ENCODE assay signal across 18 cellular contexts in genomic region chr3:172939651-172940293, GRCh38.
DNase-seq lines count a peak whose midpoint lies in the region; TF ChIP-seq lines count a peak whose summit lies in the region.
"Had no signal": no experiment of that assay in that cellular context is flagged by ENCODE, and none has a peak within 500 bp of the region (broad histone marks: within the 10 kb centered on the region; RNA-seq: fewer than 3 reads in every experiment).

No MANE protein-coding gene starts in this region.

- no peaks in the 10 kb centered on the region for H3K36me3 ChIP-seq in brain microvascular endothelial cell (replicated peaks)
- H3K36me3 ChIP-seq: lower lobe of right lung had no signal

- BruUV-seq in Calu3 (replicated peaks; lab: Mats Ljungman, UMichigan): no TSS peak

- CTCF ChIA-PET in Calu3 (lab: Charles Lee): interaction anchor here (1.4 kb wide), 1 partner anchor 103 kb away, joined by 3 read pairs; no protein-coding TSS in a partner anchor

- no peaks in the 10 kb centered on the region for H3K9me3 Mint-ChIP-seq in Calu3 (ENCODE audit: low read depth, unreplicated experiment)
- H3K9me3 Mint-ChIP-seq: activated naive CD4-positive, alpha-beta T cell treated with anti-CD3 and anti-CD28 coated beads, Interleukin-2, amount 50 U/mL, for 72 hours; brain; CD8-positive, alpha-beta T cell had no signal

- H3K4me3 ChIP-seq in brain microvascular endothelial cell (ENCODE audit: low read depth, low read length): no peak overlapping the region
- H3K4me3 ChIP-seq: lower lobe of right lung had no signal

- no peaks in the 10 kb centered on the region for H3K27me3 ChIP-seq in brain microvascular endothelial cell (replicated peaks)

- H3K27ac ChIP-seq in brain microvascular endothelial cell: no peak overlapping the region
- H3K27ac ChIP-seq: lower lobe of right lung had no signal

- no peak overlapping the region for H3K4me3 Mint-ChIP-seq in Calu3 (ENCODE audit: low read depth, unreplicated experiment)
- H3K4me3 Mint-ChIP-seq: activated B cell treated with CpG ODN at 0.5 μM for 24 hours; activated CD8-positive, alpha-beta T cell treated with anti-CD3 and anti-CD28 coated beads, Interleukin-2, amount 10 ng/mL, durations not matched to agents 7 days and 5 days; brain; CD8-positive, alpha-beta T cell; naive thymus-derived CD4-positive, alpha-beta T cell had no signal

- in situ Hi-C loops in Caki2 (cut with HindIII; ENCODE audit: low pct_unique_long_range_greater_than_20kb, low sequenced_read_pairs) (no loop called here), brain microvascular endothelial cell (cut with HindIII; ENCODE audit: low pct_ligation_motif_present, low sequenced_read_pairs) (no loop called here)

- no peaks in the 10 kb centered on the region for H3K36me3 Mint-ChIP-seq in Calu3 (ENCODE audit: insufficient read depth, unreplicated experiment)
- H3K36me3 Mint-ChIP-seq: activated naive CD4-positive, alpha-beta T cell treated with anti-CD3 and anti-CD28 coated beads, Interleukin-2, amount 50 U/mL, for 72 hours; brain; CD8-positive, alpha-beta T cell; naive thymus-derived CD4-positive, alpha-beta T cell had no signal

- no peak for TF ChIP-seq CTCF in Calu3 (IDR thresholded peaks at IDR 0.05; ENCODE audit: unreplicated experiment)
- no peak for TF ChIP-seq CTCF in brain microvascular endothelial cell (IDR thresholded peaks at IDR 0.05; ENCODE audit: low read depth, low read length, missing control alignments)

- DNase-seq in Caki2 (ENCODE audit: low read depth) (peak; percentile 10), LHCN-M2 (ENCODE audit: low read depth) (peak; percentile 14), amniotic epithelial cell (ENCODE audit: low read depth) (peak; percentile 32), iris pigment epithelial cell (ENCODE audit: low read depth) (peak; percentile 18), Calu3 (no peak), brain microvascular endothelial cell (no peak), H4 (ENCODE audit: low spot score) (no peak)
- no peak for DNase-seq in stimulated activated CD8-positive, alpha-beta memory T cell treated with anti-CD3 and anti-CD28 coated beads, Interleukin-4, amount 100 ng/mL, for 48 hours
- DNase-seq: activated B cell treated with CpG ODN at 0.5 μM for 24 hours; activated CD8-positive, alpha-beta T cell treated with anti-CD3 and anti-CD28 coated beads, Interleukin-2, amount 10 ng/mL, durations not matched to agents 7 days and 5 days; activated T-cell treated with anti-CD3 and anti-CD28 coated beads, Interleukin-2, amount 50 U/mL, for 48 hours; CD8-positive, alpha-beta T cell; lower lobe of right lung; naive thymus-derived CD4-positive, alpha-beta T cell; small intestine; stimulated activated CD4-positive, alpha-beta T cell treated with anti-CD3 and anti-CD28 coated beads, Interleukin-4, amount 100 ng/mL, for 24 hours had no signal

- H3K27me3 Mint-ChIP-seq in Calu3 (ENCODE audit: unreplicated experiment): no peaks in the 10 kb centered on the region
- H3K27me3 Mint-ChIP-seq: activated B cell treated with CpG ODN at 0.5 μM for 24 hours; naive thymus-derived CD4-positive, alpha-beta T cell had no signal

- intact Hi-C loops in Calu3 (cut with micrococcal nuclease; ENCODE audit: unreplicated experiment): no loop called here

- H3K27ac Mint-ChIP-seq in Calu3 (ENCODE audit: unreplicated experiment): no peak overlapping the region
- H3K27ac Mint-ChIP-seq: activated B cell treated with CpG ODN at 0.5 μM for 24 hours; activated CD8-positive, alpha-beta T cell treated with anti-CD3 and anti-CD28 coated beads, Interleukin-2, amount 10 ng/mL, durations not matched to agents 7 days and 5 days; activated naive CD4-positive, alpha-beta T cell treated with anti-CD3 and anti-CD28 coated beads, Interleukin-2, amount 50 U/mL, for 72 hours; brain; CD8-positive, alpha-beta T cell; naive thymus-derived CD4-positive, alpha-beta T cell had no signal

- H3K4me1 Mint-ChIP-seq in Calu3 (ENCODE audit: low read depth, unreplicated experiment): peaks cover 30% of the 10 kb centered on the region
- H3K4me1 Mint-ChIP-seq: activated B cell treated with CpG ODN at 0.5 μM for 24 hours; brain; naive thymus-derived CD4-positive, alpha-beta T cell had no signal

Comparison
In these comparisons a context has a peak if more than half of its experiments do, and no peak if none do; other contexts are left out.
1. DNase-seq: peak in Caki2 (single experiment), LHCN-M2 (single experiment), amniotic epithelial cell (single experiment) and iris pigment epithelial cell (single experiment); none in Calu3 (single experiment), brain microvascular endothelial cell (single experiment), H4 (single experiment) and stimulated activated CD8-positive, alpha-beta memory T cell treated with anti-CD3 and anti-CD28 coated beads, Interleukin-4, amount 100 ng/mL, for 48 hours (single experiment).